In the genomic region with DNA sequence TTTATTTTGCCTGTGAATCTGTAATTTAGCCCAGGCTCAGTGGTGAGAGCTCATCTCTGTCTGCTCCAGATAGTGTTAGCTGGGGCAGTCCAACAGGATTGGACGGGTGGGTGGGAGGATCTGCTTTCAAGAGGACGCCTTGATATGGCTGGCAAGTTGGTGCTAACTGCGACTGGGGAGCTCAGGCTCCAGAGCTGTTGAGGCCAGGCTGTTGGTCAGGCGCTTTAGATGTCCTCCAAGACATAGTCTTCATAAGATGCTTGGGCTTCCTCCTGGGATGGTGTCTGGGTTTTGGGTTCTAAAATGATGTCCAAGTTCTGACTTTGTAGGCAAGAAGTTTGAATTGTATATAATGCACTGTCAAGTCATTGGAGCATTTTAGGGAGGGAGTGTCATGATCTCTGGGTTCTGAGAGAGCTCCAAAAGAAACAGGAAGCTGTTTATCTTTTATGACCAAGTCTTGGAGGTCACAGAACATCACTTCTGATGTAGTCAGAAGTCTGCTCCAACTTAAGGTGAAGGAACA, we compare ENCODE assay signal across 19 cellular contexts. TPM values are rescaled to one million over a fixed set of nuclear protein-coding genes. Genes with fewer than 3 reads are reported as not detected.
"Had no signal": no experiment of that assay in that cellular context is flagged by ENCODE, and none has a peak within 500 bp of the region (broad histone marks: within the 10 kb centered on the region; RNA-seq: fewer than 3 reads in every experiment).

No MANE protein-coding gene starts in this region.

- H3K36me3 Mint-ChIP-seq: activated naive CD8-positive, alpha-beta T cell treated with anti-CD3 and anti-CD28 coated beads for 36 hours had no signal

- H3K79me2 ChIP-seq: hepatocyte had no signal

- H3K27ac Mint-ChIP-seq: activated naive CD8-positive, alpha-beta T cell treated with anti-CD3 and anti-CD28 coated beads for 36 hours; dendritic cell treated with granulocyte-macrophage colony-stimulating factor and Interleukin-4, amounts not matched to agents 40 ng/mL and 50 ng/mL, for 4 days; effector memory CD8-positive, alpha-beta T cell; stimulated activated naive CD8-positive, alpha-beta T cell treated with anti-CD3 and anti-CD28 coated beads, Interleukin-15, amount 100 ng/mL, for 72 hours had no signal

- H3K36me3 ChIP-seq: brain microvascular endothelial cell, ovary had no signal

- H3K4me3 ChIP-seq: hepatocyte, ovary, testis had no signal

- H3K9me3 ChIP-seq: ovary, testis had no signal

- H3K4me3 Mint-ChIP-seq: activated naive CD8-positive, alpha-beta T cell treated with anti-CD3 and anti-CD28 coated beads for 36 hours; dendritic cell treated with granulocyte-macrophage colony-stimulating factor and Interleukin-4, amounts not matched to agents 40 ng/mL and 50 ng/mL, for 4 days; effector memory CD8-positive, alpha-beta T cell; stimulated activated naive CD8-positive, alpha-beta T cell treated with anti-CD3 and anti-CD28 coated beads, Interleukin-15, amount 100 ng/mL, for 72 hours had no signal

- H3K4me2 ChIP-seq: hepatocyte had no signal

- H3K4me1 ChIP-seq: testis had no signal

- H3K27ac ChIP-seq: brain microvascular endothelial cell, epithelial cell of prostate, hepatocyte, ovary, testis had no signal

- ATAC-seq: effector memory CD8-positive, alpha-beta T cell; left ventricle myocardium superior; stimulated activated naive CD8-positive, alpha-beta T cell treated with anti-CD3 and anti-CD28 coated beads, Interleukin-15, amount 100 ng/mL, for 72 hours had no signal

- H3K9me3 Mint-ChIP-seq: activated naive CD8-positive, alpha-beta T cell treated with anti-CD3 and anti-CD28 coated beads for 36 hours; dendritic cell treated with granulocyte-macrophage colony-stimulating factor and Interleukin-4, amounts not matched to agents 40 ng/mL and 50 ng/mL, for 4 days; effector memory CD8-positive, alpha-beta T cell; stimulated activated naive CD8-positive, alpha-beta T cell treated with anti-CD3 and anti-CD28 coated beads, Interleukin-15, amount 100 ng/mL, for 72 hours had no signal

- H3K27me3 ChIP-seq: brain microvascular endothelial cell, hepatocyte, ovary, testis had no signal

- H2AFZ ChIP-seq: hepatocyte had no signal

- DNase-seq: activated CD4-positive, CD25-positive, alpha-beta regulatory T cell; activated effector memory CD4-positive, alpha-beta T cell treated with anti-CD3 and anti-CD28 coated beads, Interleukin-2, amount 50 U/mL, for 16 hours; activated naive CD8-positive, alpha-beta T cell treated with anti-CD3 and anti-CD28 coated beads for 36 hours; activated T-cell treated with anti-CD3 and anti-CD28 coated beads, Interleukin-2, amount 50 U/mL, for 1 hour; brain microvascular endothelial cell; effector memory CD8-positive, alpha-beta T cell; left ventricle myocardium superior; mesendoderm; ovary; stimulated activated CD4-positive, alpha-beta T cell treated with anti-CD3 and anti-CD28 coated beads, Interleukin-12 subunit alpha, Interleukin-12 subunit beta, amount 100 ng/mL, for 4 hours; stimulated activated CD8-positive, alpha-beta memory T cell treated with anti-CD3 and anti-CD28 coated beads, Interleukin-4, amount 100 ng/mL, for 48 hours; stimulated activated naive CD8-positive, alpha-beta T cell treated with anti-CD3 and anti-CD28 coated beads, Interleukin-15, amount 100 ng/mL, for 72 hours; T1000; testis had no signal

RNA-seq across cellular contexts. Expression of gene TMEM100, which starts 15.4 kb away (rescaled TPM):
- total RNA-seq: activated naive CD8-positive, alpha-beta T cell treated with anti-CD3 and anti-CD28 coated beads for 36 hours; kidney epithelial cell had no signal
- polyA plus RNA-seq: neural cell had no signal
